ENCODE assay signal across 9 cellular contexts in the genomic region with DNA sequence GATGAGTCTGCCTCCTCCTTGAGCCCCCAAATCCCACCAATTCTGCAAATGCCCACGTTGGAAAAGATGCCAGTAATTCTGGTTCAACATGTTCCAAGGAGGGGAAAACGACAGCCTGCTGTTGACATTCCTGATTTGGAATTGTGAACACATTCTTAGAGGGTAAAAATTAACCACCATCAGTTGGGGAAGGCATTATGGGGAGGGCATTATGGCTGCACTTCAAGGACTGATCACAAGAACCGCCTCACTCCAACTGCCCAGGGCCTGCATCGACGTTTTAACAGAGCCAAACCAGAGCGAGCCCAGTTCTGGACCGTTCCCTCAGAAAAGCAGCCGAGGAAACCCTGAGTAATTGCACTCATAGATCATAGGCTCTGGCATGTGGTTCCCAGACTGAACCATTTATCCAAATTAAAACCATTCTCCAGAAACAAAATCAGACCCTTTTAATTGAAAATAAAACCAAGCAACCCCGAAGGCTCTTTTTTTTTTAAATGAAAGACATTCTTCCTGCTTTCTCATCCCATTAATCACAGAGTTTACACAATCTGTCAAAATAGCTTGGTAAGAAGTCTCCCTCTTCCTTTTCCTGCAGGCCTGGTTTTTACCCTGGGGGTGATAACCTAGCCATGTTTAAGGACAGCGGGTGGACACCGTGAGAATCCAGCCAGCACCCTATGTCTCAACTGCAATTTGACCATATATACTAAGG. TPM values are rescaled to one million over a fixed set of nuclear protein-coding genes. Genes with fewer than 3 reads are reported as not detected.
A peak's percentile ranks its signal among the peaks of the same experiment; 100 is the strongest.
DNase-seq lines count a peak whose midpoint lies in the region; ATAC-seq, FAIRE-seq and TF ChIP-seq lines count a peak whose summit lies in the region.
"Had no signal": no experiment of that assay in that cellular context is flagged by ENCODE, and none has a peak within 500 bp of the region (broad histone marks: within the 10 kb centered on the region; RNA-seq: fewer than 3 reads in every experiment).

No MANE protein-coding gene starts in this region.

- CTCF ChIA-PET in K562 (lab: Yijun Ruan, JAX; ENCODE audit: low intra/inter-chr PET ratio) = no interaction called here

- H3K4me2 ChIP-seq in K562 (ENCODE audit: insufficient read depth, low read length) = no peak overlapping the region

- no peak for TF ChIP-seq POLR2A in K562 (conservative IDR thresholded peaks at IDR 0.05)

- FAIRE-seq in K562 (lab: Jason Lieb, UNC) (no peak), urothelium cell line (lab: Jason Lieb, UNC) (no peak)

- no peak for TF ChIP-seq RAD21 in K562 (CRISPR knock-in tag; conservative IDR thresholded peaks at IDR 0.05 in 1 of 2, IDR thresholded peaks at IDR 0.05 in 1 of 2)

- no peak overlapping the region for H3K9ac ChIP-seq in K562 (ENCODE audit: insufficient read depth in 1 of 2, low read depth in 2 of 2, low read length in 2 of 2)

- no peaks in the 10 kb centered on the region for H4K20me1 ChIP-seq in K562 (replicated peaks; ENCODE audit: control insufficient read depth, insufficient read depth, low read length)

- peak overlapping the region; percentile 60 for H3K27ac ChIP-seq in left ventricle myocardium inferior (replicated peaks)
- no peak overlapping the region for H3K27ac ChIP-seq in K562 (ENCODE audit: extremely low read depth, low read depth, low read length)
- peak overlapping the region; percentile 87 for H3K27ac ChIP-seq in lower lobe of right lung

- TF ChIP-seq EP300 in K562 (IDR thresholded peaks at IDR 0.05; ENCODE audit: low read length) = no peak

- H3K27me3 ChIP-seq in left ventricle myocardium inferior (ENCODE audit: low read depth) (no peaks in the 10 kb centered on the region), K562 (ENCODE audit: control insufficient read depth in 2 of 2, insufficient read depth in 2 of 2, low read length in 2 of 2) (peaks cover 10 to 60% of the 10 kb centered on the region in 2 experiments), lower lobe of right lung (ENCODE audit: low read depth) (no peaks in the 10 kb centered on the region)

- H3K9me1 ChIP-seq in K562 (ENCODE audit: control insufficient read depth, insufficient read depth, low read length) = no peaks in the 10 kb centered on the region

- POLR2A ChIA-PET in K562 (lab: Yijun Ruan, JAX) = no interaction called here

- TF ChIP-seq CTCF in left ventricle myocardium inferior (IDR thresholded peaks at IDR 0.05; ENCODE audit: borderline replicate concordance) (no peak), K562 (IDR thresholded peaks at IDR 0.05 in 2 of 3, conservative IDR thresholded peaks at IDR 0.05 in 1 of 3; ENCODE audit: insufficient read depth in 2 of 3, low read depth in 1 of 3, low read length in 3 of 3) (no peak), lower lobe of right lung (IDR thresholded peaks at IDR 0.05) (no peak)

- no peaks in the 10 kb centered on the region for H3K79me2 ChIP-seq in K562 (ENCODE audit: control insufficient read depth, insufficient read depth, low read length)

- intact Hi-C loops in left ventricle myocardium inferior (cut with micrococcal nuclease) = no loop called here
- intact Hi-C loops in Right ventricle myocardium superior (cut with DNase I) = no loop called here
- intact Hi-C loops in K562 (cut with micrococcal nuclease) = no loop called here
- intact Hi-C loops in lower lobe of right lung (cut with DNase I) = no loop called here

- in situ Hi-C loops in K562 (cut with MboI) = no loop called here

- H3K36me3 ChIP-seq in left ventricle myocardium inferior = no peaks in the 10 kb centered on the region
- no peaks in the 10 kb centered on the region for H3K36me3 ChIP-seq in K562 (ENCODE audit: control insufficient read depth, insufficient read depth, low read length)
- no peaks in the 10 kb centered on the region for H3K36me3 ChIP-seq in lower lobe of right lung

- DNase-seq in left ventricle myocardium inferior = no peak
- DNase-seq in Right ventricle myocardium superior = no peak
- DNase-seq in K562 (ENCODE audit: extremely low read depth in 1 of 4, low spot score in 3 of 4) = no peak
- no peak for DNase-seq in lower lobe of right lung
- DNase-seq in NCI-H2171 (lab: John Stamatoyannopoulos, UW) = no peak
- DNase-seq in NCI-H82 treated with DMSO at 0.1 percent for 48 hours (lab: John Stamatoyannopoulos, UW; ENCODE audit: unreplicated experiment) = no peak
- DNase-seq in stimulated activated CD4-positive, alpha-beta T cell treated with anti-CD3 and anti-CD28 coated beads, Interleukin-12 subunit alpha, Interleukin-12 subunit beta, amount 100 ng/mL, for 4 hours = no peak
- no peak for DNase-seq in urothelium cell line (ENCODE audit: low spot score)
- DNase-seq: CD4-positive, CD25-positive, alpha-beta regulatory T cell had no signal

- no peak overlapping the region for H2AFZ ChIP-seq in K562 (ENCODE audit: low read depth, low read length)

- WGBS in K562 (ENCODE audit: insufficient coverage, low coverage, missing lambda C conversion rate) = under 1% methylated on average over 11 of the region's 11 CpGs

- no TSS peak for BruUV-seq in K562 (replicated peaks; lab: Mats Ljungman, UMichigan)

- H3K4me3 ChIP-seq in left ventricle myocardium inferior = no peak overlapping the region
- H3K4me3 ChIP-seq in K562 = no peak overlapping the region
- H3K4me3 ChIP-seq in lower lobe of right lung = no peak overlapping the region

- H3K9me3 ChIP-seq in left ventricle myocardium inferior (replicated peaks) = no peaks in the 10 kb centered on the region
- H3K9me3 ChIP-seq in K562 (replicated peaks; ENCODE audit: control insufficient read depth, insufficient read depth, low read depth, low read length) = no peaks in the 10 kb centered on the region
- H3K9me3 ChIP-seq in lower lobe of right lung = no peaks in the 10 kb centered on the region

- H3K4me1 ChIP-seq in left ventricle myocardium inferior (peaks cover 76% of the 10 kb centered on the region), K562 (replicated peaks in 1 of 2; ENCODE audit: control insufficient read depth in 2 of 2, insufficient read depth in 2 of 2, low read length in 2 of 2) (no peaks in the 10 kb centered on the region), lower lobe of right lung (peaks cover 100% of the 10 kb centered on the region)

- ATAC-seq in Right ventricle myocardium superior (ENCODE audit: poor library complexity) (no peak), K562 (no peak), lower lobe of right lung (peak in 1 of 2 donors; percentile 13)

TF ChIP-seq in K562, 482 proteins besides CTCF, POLR2A, EP300 and RAD21 (continues in another document):
- TF ChIP-seq POLR2B (IDR thresholded peaks at IDR 0.05; ENCODE audit: low read depth, partially characterized antibody) = no peak
- no peak for TF ChIP-seq ZNF507 (tag; conservative IDR thresholded peaks at IDR 0.05)
- TF ChIP-seq, protein P1, sequence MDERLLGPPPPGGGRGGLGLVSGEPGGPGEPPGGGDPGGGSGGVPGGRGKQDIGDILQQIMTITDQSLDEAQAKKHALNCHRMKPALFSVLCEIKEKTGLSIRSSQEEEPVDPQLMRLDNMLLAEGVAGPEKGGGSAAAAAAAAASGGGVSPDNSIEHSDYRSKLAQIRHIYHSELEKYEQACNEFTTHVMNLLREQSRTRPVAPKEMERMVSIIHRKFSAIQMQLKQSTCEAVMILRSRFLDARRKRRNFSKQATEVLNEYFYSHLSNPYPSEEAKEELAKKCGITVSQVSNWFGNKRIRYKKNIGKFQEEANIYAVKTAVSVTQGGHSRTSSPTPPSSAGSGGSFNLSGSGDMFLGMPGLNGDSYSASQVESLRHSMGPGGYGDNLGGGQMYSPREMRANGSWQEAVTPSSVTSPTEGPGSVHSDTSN (CRISPR knock-in tag; IDR thresholded peaks at IDR 0.05; ENCODE audit: low read depth) = no peak
- TF ChIP-seq, protein P1 (tag; conservative IDR thresholded peaks at IDR 0.05; ENCODE audit: low read depth) = peak; percentile 84
- TF ChIP-seq MEIS2 (IDR thresholded peaks at IDR 0.05; ENCODE audit: partially characterized antibody) = peak; percentile 79
- no peak for TF ChIP-seq ZNF780A (CRISPR knock-in tag; IDR thresholded peaks at IDR 0.05)

RNA-seq across cellular contexts. Expression of a gene that starts 8.0 kb away (rescaled TPM):
- total RNA-seq in left ventricle myocardium inferior (40.6 TPM), Right ventricle myocardium superior (43.2 TPM), K562 (2014; rRNA removed) (not detected in 2 replicates), K562 (2014; rRNA removed; fragmentation: Illumina TruSeq; extraction: Trizol) (not detected in 2 replicates), K562 (2015; rRNA removed; fragmentation: Illumina TruSeq; extraction: Trizol) (0.04 TPM in 1 of 2 replicates, not detected in the other), K562 (2021) (0.20 and 0.47 TPM in 2 replicates), lower lobe of right lung (174 TPM)
- total RNA-seq in K562 (2011; cell fraction: chromatin; rRNA removed; ENCODE audit: low replicate concordance) = not detected in 2 replicates
- under 0.01 TPM in 1 of 2 replicates, not detected in the other for total RNA-seq in K562 (2011; cell fraction: nucleolus; rRNA removed)
- total RNA-seq in K562 (2011; cell fraction: nucleoplasm; rRNA removed) = not detected in 2 replicates
- polyA plus RNA-seq in K562 (2011; rRNA removed) (not detected in 2 replicates), K562 (2014; fragmentation: Illumina TruSeq; extraction: Trizol) (not detected in 2 replicates), K562 (2014; fragmentation: Nextera tagmentation; extraction: Ambion mirVana) (not detected), K562 (2014; rRNA removed) (not detected in 2 replicates)
- not detected in 2 replicates for polyA plus RNA-seq in K562 (2011; cell fraction: cytosol; rRNA removed)
- 0.04 TPM in 1 of 2 replicates, not detected in the other for polyA plus RNA-seq in K562 (2011; cell fraction: nucleus; rRNA removed)
- polyA plus RNA-seq in K562 (2012) = 0.03 and 0.36 TPM in 2 replicates
- 0.18 TPM in 1 of 2 replicates, not detected in the other for polyA minus RNA-seq in K562 (2011; rRNA and poly(A)+ RNA removed)
- polyA minus RNA-seq in K562 (2011; cell fraction: cytosol; rRNA and poly(A)+ RNA removed) = 0.27 TPM in 1 of 2 replicates, not detected in the other
- under 0.01 and 0.22 TPM in 2 replicates for polyA minus RNA-seq in K562 (2011; cell fraction: nucleus; rRNA and poly(A)+ RNA removed)
- polyA plus RNA-seq: CD4-positive, CD25-positive, alpha-beta regulatory T cell had no signal

Comparison
In these comparisons a context has a peak if more than half of its experiments do, and no peak if none do; other contexts are left out.
1. RNA of a gene that starts 8.0 kb away (total RNA-seq): 174 TPM in lower lobe of right lung (single experiment), 43.2 TPM in Right ventricle myocardium superior (single experiment) and 40.6 TPM in left ventricle myocardium inferior (single experiment); under 0.01 to 0.47 TPM in K562; every median in the first group is over 10 times any median in the second.